ENCODE assay signal across 8 cellular contexts in the genomic region with DNA sequence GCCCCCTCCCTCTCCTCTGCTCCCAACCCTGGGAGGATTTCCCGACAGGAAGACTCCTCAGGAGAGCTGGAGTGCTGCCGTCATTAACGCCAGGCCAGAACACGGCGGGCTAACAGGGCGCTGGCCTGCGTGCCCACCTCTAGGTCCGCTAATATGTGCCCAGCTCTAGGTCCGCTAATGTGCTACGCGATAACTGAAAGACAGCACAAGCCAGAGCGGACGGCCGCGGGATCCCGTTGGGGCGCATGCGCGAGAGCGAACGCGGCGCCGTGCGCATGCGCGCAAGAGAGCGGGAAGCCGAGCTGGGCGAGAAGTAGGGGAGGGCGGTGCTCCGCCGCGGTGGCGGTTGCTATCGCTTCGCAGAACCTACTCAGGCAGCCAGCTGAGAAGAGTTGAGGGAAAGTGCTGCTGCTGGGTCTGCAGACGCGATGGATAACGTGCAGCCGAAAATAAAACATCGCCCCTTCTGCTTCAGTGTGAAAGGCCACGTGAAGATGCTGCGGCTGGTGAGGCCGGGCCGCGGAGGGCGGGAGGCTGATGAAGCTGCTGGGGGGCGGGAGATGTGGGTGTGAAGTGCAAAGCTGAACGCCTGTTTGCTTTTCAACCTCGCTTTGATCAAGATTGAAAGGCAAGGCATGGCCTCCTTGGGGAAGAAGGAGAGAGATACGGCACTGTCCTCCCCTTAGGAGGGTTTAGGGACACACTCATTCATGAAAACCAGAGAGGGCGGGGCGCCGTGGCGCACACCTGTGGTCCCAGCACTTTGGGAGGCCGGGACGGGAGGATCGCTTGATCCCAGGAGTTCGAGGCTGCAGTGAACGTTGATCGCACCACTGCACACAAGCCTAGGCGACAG. TPM values are rescaled to one million over a fixed set of nuclear protein-coding genes. Genes with fewer than 3 reads are reported as not detected.
DNase-seq lines count a peak whose midpoint lies in the region; ATAC-seq and TF ChIP-seq lines count a peak whose summit lies in the region.

A gene with protein sequence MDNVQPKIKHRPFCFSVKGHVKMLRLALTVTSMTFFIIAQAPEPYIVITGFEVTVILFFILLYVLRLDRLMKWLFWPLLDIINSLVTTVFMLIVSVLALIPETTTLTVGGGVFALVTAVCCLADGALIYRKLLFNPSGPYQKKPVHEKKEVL (plus strand): TSS at position 289 of the 856 bp plus-strand sequence. CDS start 140 bp downstream, at position 429.

- H3K27ac ChIP-seq in Peyer's patch (peak within 1 kb of the TSS; percentile 79 to 96 (median 93)), muscle layer of duodenum (ENCODE audit: low read length) (peak within 1 kb of the TSS; percentile 91)

- H3K4me1 ChIP-seq in Peyer's patch, result peaks cover 3 to 34% (median 11%) of the 10 kb centered on the region in 4 donors
- peaks cover 11 to 41% of the 10 kb centered on the region in 2 donors for H3K4me1 ChIP-seq in muscle layer of duodenum (ENCODE audit: control insufficient read depth in 1 of 2, insufficient read depth in 2 of 2, low read length in 2 of 2)

- peak within 1 kb of the TSS; percentile 63 to 83 (median 66) for H3K4me3 ChIP-seq in Peyer's patch
- peak within 1 kb of the TSS; percentile 72 to 82 for H3K4me3 ChIP-seq in muscle layer of duodenum (ENCODE audit: low read depth in 1 of 2, low read length in 2 of 2)

- H3K27me3 Mint-ChIP-seq in activated T-cell treated with anti-CD3 and anti-CD28 coated beads, Interleukin-2, amount 50 U/mL, for 4 hours (ENCODE audit: low read depth), result no peaks in the 10 kb centered on the region

- no peaks in the 10 kb centered on the region for H3K36me3 ChIP-seq in Peyer's patch
- H3K36me3 ChIP-seq in muscle layer of duodenum (ENCODE audit: control insufficient read depth in 1 of 2, insufficient read depth in 2 of 2, low read length in 2 of 2), result peaks cover 0 to 3% of the 10 kb centered on the region in 2 donors

- H3K9me3 ChIP-seq in Peyer's patch, result no peaks in the 10 kb centered on the region
- H3K9me3 ChIP-seq in muscle layer of duodenum (ENCODE audit: control insufficient read depth in 1 of 2, low read length in 2 of 2), result no peaks in the 10 kb centered on the region

- peaks cover 81% of the 10 kb centered on the region for H3K4me1 Mint-ChIP-seq in activated T-cell treated with anti-CD3 and anti-CD28 coated beads, Interleukin-2, amount 50 U/mL, for 4 hours (ENCODE audit: low read depth)

- no peaks in the 10 kb centered on the region for H3K9me3 Mint-ChIP-seq in activated T-cell treated with anti-CD3 and anti-CD28 coated beads, Interleukin-2, amount 50 U/mL, for 4 hours

- H3K36me3 Mint-ChIP-seq in activated T-cell treated with anti-CD3 and anti-CD28 coated beads, Interleukin-2, amount 50 U/mL, for 4 hours (ENCODE audit: insufficient read depth), result peaks cover 16% of the 10 kb centered on the region

- DNase-seq in DMS153 (lab: John Stamatoyannopoulos, UW) (peak; percentile 82), KG1 (lab: John Stamatoyannopoulos, UW) (peak; percentile 93), Peyer's patch (peak; percentile 80 to 96 (median 93))
- peak; percentile 88 for DNase-seq in activated T-cell treated with anti-CD3 and anti-CD28 coated beads, Interleukin-2, amount 50 U/mL, for 4 hours
- peak; percentile 83 to 84 for DNase-seq in stimulated activated CD8-positive, alpha-beta memory T cell treated with anti-CD3 and anti-CD28 coated beads, Interleukin-7, amount 100 ng/mL, for 1 hour (ENCODE audit: low read depth in 2 of 2)

- peak; percentile 75 for ATAC-seq in GM21723 (IDR thresholded peaks at IDR 0.05; ENCODE audit: unreplicated experiment)
- peak; percentile 69 to 80 for ATAC-seq in activated T-cell treated with anti-CD3 and anti-CD28 coated beads, Interleukin-2, amount 50 U/mL, for 4 hours
- peak; percentile 85 for ATAC-seq in esophagus mucosa

- H3K4me3 Mint-ChIP-seq in activated T-cell treated with anti-CD3 and anti-CD28 coated beads, Interleukin-2, amount 50 U/mL, for 4 hours, result peak within 1 kb of the TSS; percentile 94

- peak; percentile 57 to 81 for TF ChIP-seq POLR2A in Peyer's patch (IDR thresholded peaks at IDR 0.05)

- H3K27me3 ChIP-seq in Peyer's patch (no peaks in the 10 kb centered on the region), muscle layer of duodenum (ENCODE audit: low read depth, low read length) (no peaks in the 10 kb centered on the region)

- TF ChIP-seq CTCF in Peyer's patch (IDR thresholded peaks at IDR 0.05), result no peak

RNA-seq across cellular contexts. Expression of the gene that starts here (rescaled TPM):
- total RNA-seq in Peyer's patch (10 to 100 TPM in 3 of 4 donors, 1 to 10 TPM in 1; 7.5 to 47.1 (median 22.2) TPM), esophagus mucosa (14.2 TPM)
- total RNA-seq in activated T-cell treated with anti-CD3 and anti-CD28 coated beads, Interleukin-2, amount 50 U/mL, for 4 hours, result 10 to 100 TPM; 52.4 to 63.6 (median 53.2) TPM

Comparison
In these comparisons a context has a peak if more than half of its experiments do, and no peak if none do; other contexts are left out.
1. Peak in every context shown above with its lines: DNase-seq, ATAC-seq, H3K4me3 ChIP-seq and H3K27ac ChIP-seq.